Comparison of ENCODE assay signal across 9 cellular contexts in the genomic region with DNA sequence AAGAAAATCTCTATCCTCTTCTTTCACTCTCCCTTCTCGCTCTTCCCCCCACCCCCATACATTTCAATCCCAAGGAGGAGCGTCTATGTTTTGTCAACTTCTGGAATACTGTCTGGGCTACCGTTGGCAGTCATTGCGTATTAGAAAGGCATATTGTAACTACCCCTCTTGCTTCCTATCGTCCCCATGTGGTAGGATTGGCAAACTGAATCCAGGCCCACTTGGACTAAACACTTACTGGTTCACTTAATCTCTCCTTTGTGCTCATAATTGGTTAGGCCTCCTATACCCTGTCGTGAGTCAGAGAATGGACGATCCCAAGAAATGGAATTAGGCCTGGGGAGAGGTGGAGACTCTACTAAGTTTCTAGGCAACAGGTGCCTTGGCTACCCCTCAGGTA.
DNase-seq lines count a peak whose midpoint lies in the region; ATAC-seq and TF ChIP-seq lines count a peak whose summit lies in the region.
"Had no signal": no experiment of that assay in that cellular context is flagged by ENCODE, and none has a peak within 500 bp of the region (broad histone marks: within the 10 kb centered on the region; RNA-seq: fewer than 3 reads in every experiment).

No MANE protein-coding gene starts in this region.

- DNase-seq in AG10803 (ENCODE audit: low read depth) (no peak), ELR (ENCODE audit: low read depth) (peak; percentile 9), NCI-H187 treated with DMSO at 0.1 percent for 48 hours (lab: John Stamatoyannopoulos, UW) (peak; percentile 35), endothelial cell (ENCODE audit: low spot score) (peak; percentile 28), HPDE6-E6E7 (ENCODE audit: extremely low spot score) (no peak), globus pallidus (ENCODE audit: low spot score) (no peak)

- H3K4me1 Mint-ChIP-seq in endothelial cell (ENCODE audit: unreplicated experiment) = no peaks in the 10 kb centered on the region

- H3K4me3 Mint-ChIP-seq in endothelial cell (ENCODE audit: unreplicated experiment) = no peak overlapping the region

- ATAC-seq in HG03025 (IDR thresholded peaks at IDR 0.05; ENCODE audit: low FRiP score, unreplicated experiment) = no peak
- no peak for ATAC-seq in HG03280 (IDR thresholded peaks at IDR 0.05; ENCODE audit: unreplicated experiment)

- peaks cover 1% of the 10 kb centered on the region for H3K27me3 Mint-ChIP-seq in endothelial cell (ENCODE audit: unreplicated experiment)

- H3K9me3 Mint-ChIP-seq in endothelial cell (ENCODE audit: unreplicated experiment) = no peaks in the 10 kb centered on the region

- no peak overlapping the region for H3K4me3 ChIP-seq in AG10803 (ENCODE audit: low read length)

- no peak overlapping the region for H3K27ac Mint-ChIP-seq in endothelial cell (ENCODE audit: unreplicated experiment)
- H3K27ac Mint-ChIP-seq: IgD-negative memory B cell had no signal

- TF ChIP-seq CTCF in AG10803 (conservative IDR thresholded peaks at IDR 0.05; ENCODE audit: low read length) (peak; percentile 10; the same call in 1 of the 2 replicates), endothelial cell (IDR thresholded peaks at IDR 0.05; ENCODE audit: unreplicated experiment) (peak; percentile 45)

- no peaks in the 10 kb centered on the region for H3K36me3 Mint-ChIP-seq in endothelial cell (ENCODE audit: low read depth, unreplicated experiment)
- H3K36me3 Mint-ChIP-seq: IgD-negative memory B cell had no signal

Comparison
In these comparisons a context has a peak if more than half of its experiments do, and no peak if none do; other contexts are left out.
1. DNase-seq: peak in ELR (single experiment), NCI-H187 treated with DMSO at 0.1 percent for 48 hours (single experiment) and endothelial cell (single experiment); none in AG10803 (single experiment), HPDE6-E6E7 (single experiment) and globus pallidus (single experiment).